In the genomic region with DNA sequence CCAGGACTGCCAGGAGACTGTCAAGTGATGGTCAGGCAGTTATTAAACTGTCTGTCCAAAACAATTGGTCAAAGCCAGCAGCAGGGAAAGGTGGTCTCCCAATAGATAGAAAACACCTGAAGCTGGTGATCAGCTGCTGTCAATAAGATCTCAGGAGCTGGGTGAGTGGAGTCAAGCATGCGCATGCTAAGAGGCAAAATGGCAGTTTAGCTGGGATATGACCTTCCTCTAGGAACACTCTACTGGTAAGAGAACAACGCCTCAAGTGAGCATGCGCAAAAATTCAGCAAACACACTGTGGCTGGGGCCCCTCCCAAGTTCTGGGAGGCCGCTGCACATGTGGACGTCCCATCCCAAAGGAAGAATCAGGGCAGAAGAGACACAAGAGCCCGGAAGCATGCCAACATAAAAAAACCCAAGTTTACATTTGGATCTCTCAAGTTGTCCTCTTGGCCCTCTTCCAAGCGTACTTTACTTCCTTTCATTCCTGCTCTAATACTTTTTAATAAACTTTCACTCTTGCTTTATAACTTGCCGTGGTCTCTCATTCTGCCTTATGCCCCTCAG, we compare ENCODE assay signal across 17 cellular contexts.
"Had no signal": no experiment of that assay in that cellular context is flagged by ENCODE, and none has a peak within 500 bp of the region (broad histone marks: within the 10 kb centered on the region; RNA-seq: fewer than 3 reads in every experiment).

No MANE protein-coding gene starts in this region.

- H3K9me3 ChIP-seq: ascending aorta, stomach, testis had no signal

- H3K27ac ChIP-seq: ascending aorta, epithelial cell of prostate, heart right ventricle, testis had no signal

- FAIRE-seq: frontal cortex, urothelium cell line had no signal

- H3K4me3 ChIP-seq: ascending aorta, heart right ventricle, stomach, testis had no signal

- ATAC-seq: effector memory CD8-positive, alpha-beta T cell; heart right ventricle; left lobe of liver; sciatic nerve had no signal

- H3K36me3 ChIP-seq: ascending aorta, heart right ventricle, stomach had no signal

- DNase-seq: activated CD4-positive, alpha-beta T cell treated with anti-CD3 and anti-CD28 coated beads for 1 hour; activated CD4-positive, alpha-beta T cell treated with anti-CD3 and anti-CD28 coated beads, Interleukin-2, amount 50 U/mL, for 4 hours; activated naive CD4-positive, alpha-beta T cell treated with anti-CD3 and anti-CD28 coated beads for 36 hours; dermis blood vessel endothelial cell; effector memory CD8-positive, alpha-beta T cell; heart right ventricle; islet precursor cell; nephron progenitor cell; stomach; T-helper 1 cell; testis had no signal

- H3K27me3 ChIP-seq: ascending aorta, heart right ventricle, stomach, testis had no signal

- H3K4me1 ChIP-seq: ascending aorta, heart right ventricle had no signal
